Comparison of ENCODE assay signal across 21 cellular contexts in genomic region chrX:153371256-153371655, GRCh38. TPM values are rescaled to one million over a fixed set of nuclear protein-coding genes. Genes with fewer than 3 reads are reported as not detected.
DNase-seq lines count a peak whose midpoint lies in the region; ATAC-seq, FAIRE-seq and TF ChIP-seq lines count a peak whose summit lies in the region.
"Had no signal": no experiment of that assay in that cellular context is flagged by ENCODE, and none has a peak within 500 bp of the region (broad histone marks: within the 10 kb centered on the region; RNA-seq: fewer than 3 reads in every experiment).

No MANE protein-coding gene starts in this region.

- no TSS peak for BruUV-seq in endothelial cell of umbilical vein (replicated peaks; lab: Mats Ljungman, UMichigan)

- H3K4me3 ChIP-seq in adrenal gland (no peak overlapping the region), endothelial cell of umbilical vein (replicated peaks in 1 of 3; ENCODE audit: insufficient read depth in 1 of 3, low read depth in 1 of 3, low read length in 3 of 3) (no peak overlapping the region), neuronal stem cell (ENCODE audit: low read length in 2 of 2) (no peak overlapping the region), breast epithelium (no peak overlapping the region)
- H3K4me3 ChIP-seq: BLaER1, GM12878 had no signal

- no peak overlapping the region for H3K27ac Mint-ChIP-seq in effector memory CD8-positive, alpha-beta T cell

- H3K4me1 ChIP-seq in adrenal gland (replicated peaks in 1 of 2) (peaks cover 3 to 47% of the 10 kb centered on the region in 2 donors), endothelial cell of umbilical vein (ENCODE audit: control insufficient read depth, extremely low read depth, insufficient read depth, low read length) (no peaks in the 10 kb centered on the region), neuronal stem cell (ENCODE audit: control insufficient read depth in 2 of 2, insufficient read depth in 1 of 2, low read depth in 1 of 2, low read length in 2 of 2) (no peaks in the 10 kb centered on the region), breast epithelium (no peaks in the 10 kb centered on the region)

- H3K14ac ChIP-seq in neuronal stem cell (ENCODE audit: low read length): no peak overlapping the region

- DNase-seq in GM12891 (ENCODE audit: insufficient read length, low spot score) (no peak), adrenal gland (peak in 3 of 7 donors; percentile 38 to 63 (median 62)), endothelial cell of umbilical vein (ENCODE audit: low read depth, low spot score) (no peak), neuronal stem cell (ENCODE audit: low spot score) (no peak), NCI-H128 (lab: John Stamatoyannopoulos, UW; ENCODE audit: unreplicated experiment) (no peak), breast epithelium (ENCODE audit: low spot score in 2 of 2) (no peak)
- DNase-seq in effector memory CD8-positive, alpha-beta T cell: no peak
- DNase-seq: CD8-positive, alpha-beta memory T cell; DMS79 treated with DMSO at 0.1 percent for 48 hours; GOT3; KBM-7; NCI-H146; NCI-H2081; NCI-H2227 treated with DMSO at 0.1 percent for 48 hours; NCI-H524 had no signal

- H3K36me3 ChIP-seq in adrenal gland (replicated peaks in 1 of 2) (no peaks in the 10 kb centered on the region), endothelial cell of umbilical vein (ENCODE audit: control insufficient read depth in 2 of 2, extremely low read depth in 1 of 2, insufficient read depth in 2 of 2, low read length in 2 of 2) (no peaks in the 10 kb centered on the region), neuronal stem cell (replicated peaks in 1 of 2; ENCODE audit: control insufficient read depth in 2 of 2, insufficient read depth in 2 of 2, low read length in 2 of 2) (no peaks in the 10 kb centered on the region), breast epithelium (no peaks in the 10 kb centered on the region)
- H3K36me3 ChIP-seq: BLaER1 had no signal

- intact Hi-C loops in adrenal gland (cut with DNase I) (no loop called here), endothelial cell of umbilical vein (cut with micrococcal nuclease) (no loop called here), breast epithelium (cut with DNase I; ENCODE audit: low total_unique reads) (no loop called here)

- no peaks in the 10 kb centered on the region for H3K4me1 Mint-ChIP-seq in effector memory CD8-positive, alpha-beta T cell (ENCODE audit: low read depth in 2 of 2)
- H3K4me1 Mint-ChIP-seq: CD8-positive, alpha-beta memory T cell had no signal

- H3K9me3 Mint-ChIP-seq in effector memory CD8-positive, alpha-beta T cell: no peaks in the 10 kb centered on the region
- H3K9me3 Mint-ChIP-seq: CD8-positive, alpha-beta memory T cell had no signal

- H3K4ac ChIP-seq in neuronal stem cell (ENCODE audit: low read length): no peak overlapping the region

- H3K27me3 ChIP-seq in adrenal gland: no peaks in the 10 kb centered on the region
- peaks cover 0 to 2% of the 10 kb centered on the region in 2 experiments for H3K27me3 ChIP-seq in endothelial cell of umbilical vein (ENCODE audit: control insufficient read depth in 2 of 2, insufficient read depth in 2 of 2, low read length in 2 of 2)
- peaks cover 0 to 31% (median 0%) of the 10 kb centered on the region in 3 experiments for H3K27me3 ChIP-seq in neuronal stem cell (ENCODE audit: control insufficient read depth in 3 of 3, insufficient read depth in 3 of 3, low read depth in 1 of 3, low read length in 3 of 3)
- peaks cover 0 to 40% of the 10 kb centered on the region in 2 donors for H3K27me3 ChIP-seq in breast epithelium

- no peak overlapping the region for H2BK12ac ChIP-seq in neuronal stem cell (ENCODE audit: low read length)

- no peaks in the 10 kb centered on the region for H4K20me1 ChIP-seq in endothelial cell of umbilical vein (replicated peaks; ENCODE audit: control insufficient read depth, extremely low read depth, insufficient read depth, low read length)

- H3K4me2 ChIP-seq in endothelial cell of umbilical vein (ENCODE audit: insufficient read depth, low read length): no peak overlapping the region
- H3K4me2 ChIP-seq in neuronal stem cell (ENCODE audit: insufficient read depth, low read length, poor library complexity, severe bottlenecking): no peak overlapping the region
- H3K4me2 ChIP-seq: BLaER1 had no signal

- TF ChIP-seq POLR2A in GM12891 (IDR thresholded peaks at IDR 0.05; ENCODE audit: low read depth, low read length) (no peak), adrenal gland (IDR thresholded peaks at IDR 0.05) (no peak), endothelial cell of umbilical vein (IDR thresholded peaks at IDR 0.05; ENCODE audit: low read depth, low read length) (no peak), breast epithelium (IDR thresholded peaks at IDR 0.05) (no peak)

- 15 to 44% (median 29%) methylated on average over 3 of the region's 3 CpGs for WGBS in adrenal gland, 4 donors
- WGBS in neuronal stem cell (ENCODE audit: extremely low coverage in 2 of 2, insufficient read length in 2 of 2, insufficient replicate concordance in 1 of 2), 2 donors: no CpG with 5 or more reads among the region's 3 CpGs

- no peak overlapping the region for H3K23ac ChIP-seq in neuronal stem cell (ENCODE audit: low read depth, low read length, poor library complexity)

- TF ChIP-seq CTCF in adrenal gland (IDR thresholded peaks at IDR 0.05): no peak
- no peak for TF ChIP-seq CTCF in endothelial cell of umbilical vein (IDR thresholded peaks at IDR 0.05; ENCODE audit: extremely low read depth in 1 of 2, insufficient read depth in 1 of 2, low read depth in 1 of 2, low read length in 2 of 2)
- no peak for TF ChIP-seq CTCF in breast epithelium (IDR thresholded peaks at IDR 0.05)

- H2BK120ac ChIP-seq in neuronal stem cell (ENCODE audit: low read depth, low read length): no peak overlapping the region

- CTCF ChIA-PET in endothelial cell of umbilical vein (lab: Charles Lee): no interaction called here

- peaks cover 11 to 13% of the 10 kb centered on the region in 2 donors for H3K27me3 Mint-ChIP-seq in effector memory CD8-positive, alpha-beta T cell

- dilution Hi-C loops in endothelial cell of umbilical vein (cut with MboI; ENCODE audit: extremely low pct_ligation_motif_present, low sequenced_read_pairs): no loop called here

- H3K18ac ChIP-seq in neuronal stem cell (ENCODE audit: low read length): no peak overlapping the region

- H3K9me3 ChIP-seq in adrenal gland (replicated peaks in 1 of 3) (no peaks in the 10 kb centered on the region), endothelial cell of umbilical vein (replicated peaks; ENCODE audit: control insufficient read depth, insufficient read depth, low read length) (no peaks in the 10 kb centered on the region), neuronal stem cell (replicated peaks in 1 of 2; ENCODE audit: control insufficient read depth in 2 of 2, insufficient read depth in 1 of 2, low read depth in 1 of 2, low read length in 2 of 2) (no peaks in the 10 kb centered on the region), breast epithelium (peaks cover 3 to 4% of the 10 kb centered on the region in 2 donors)
- H3K9me3 ChIP-seq: BLaER1 had no signal

- H3K9me1 ChIP-seq in endothelial cell of umbilical vein (replicated peaks; ENCODE audit: control insufficient read depth, extremely low read depth, insufficient read depth, low read length): no peaks in the 10 kb centered on the region

- H3K79me1 ChIP-seq in neuronal stem cell (ENCODE audit: low read depth, low read length): no peaks in the 10 kb centered on the region

- H3K27ac ChIP-seq in adrenal gland: peak overlapping the region in 4 of 5 donors; percentile 26 to 74 (median 56)
- H3K27ac ChIP-seq in endothelial cell of umbilical vein (ENCODE audit: insufficient read depth, low read depth, low read length): no peak overlapping the region
- H3K27ac ChIP-seq in neuronal stem cell (replicated peaks; ENCODE audit: low read length): no peak overlapping the region
- H3K27ac ChIP-seq in breast epithelium: no peak overlapping the region
- H3K27ac ChIP-seq: BLaER1 had no signal

- POLR2A ChIA-PET in endothelial cell of umbilical vein (lab: Charles Lee): no interaction called here

- H2AFZ ChIP-seq in endothelial cell of umbilical vein (ENCODE audit: low read depth, low read length) (no peak overlapping the region), neuronal stem cell (ENCODE audit: low read length) (peak overlapping the region; percentile 41)

- H2BK5ac ChIP-seq in neuronal stem cell (ENCODE audit: low read length): no peak overlapping the region

- H4K8ac ChIP-seq in neuronal stem cell (ENCODE audit: low read depth, low read length): no peak overlapping the region

- no peak overlapping the region for H2BK15ac ChIP-seq in neuronal stem cell (ENCODE audit: low read length)

- no peak overlapping the region for H3K4me3 Mint-ChIP-seq in effector memory CD8-positive, alpha-beta T cell
- H3K4me3 Mint-ChIP-seq: CD8-positive, alpha-beta memory T cell had no signal

- FAIRE-seq in GM12891 (lab: Jason Lieb, UNC) (peak; percentile 5), endothelial cell of umbilical vein (lab: Jason Lieb, UNC) (peak; percentile 35)
- FAIRE-seq: A204.1, G401.6, GM12878 had no signal

- H2AK5ac ChIP-seq in neuronal stem cell (ENCODE audit: low read depth, low read length): no peak overlapping the region

- no peak for ATAC-seq in GM18498 (IDR thresholded peaks at IDR 0.05; ENCODE audit: unreplicated experiment)
- ATAC-seq in effector memory CD8-positive, alpha-beta T cell (replicated peaks): no peak
- ATAC-seq: GM12878, Panc1 had no signal

- no peaks in the 10 kb centered on the region for H3K79me2 ChIP-seq in endothelial cell of umbilical vein (ENCODE audit: control insufficient read depth, insufficient read depth, low read length)

- peaks cover 3% of the 10 kb centered on the region for H3K36me3 Mint-ChIP-seq in effector memory CD8-positive, alpha-beta T cell (ENCODE audit: insufficient read depth)
- H3K36me3 Mint-ChIP-seq: CD8-positive, alpha-beta memory T cell had no signal

- H4K91ac ChIP-seq in neuronal stem cell (ENCODE audit: low read depth, low read length, poor library complexity): no peak overlapping the region

- H3K9ac ChIP-seq in endothelial cell of umbilical vein (replicated peaks; ENCODE audit: extremely low read depth, insufficient read depth, low read length) (no peak overlapping the region), neuronal stem cell (ENCODE audit: low read depth, low read length, poor library complexity) (no peak overlapping the region)
- H3K9ac ChIP-seq: BLaER1 had no signal

RNA-seq across cellular contexts. Expression of gene PNMA6E, which starts 29.9 kb away (rescaled TPM):
- polyA plus RNA-seq in GM12891 (2012; ENCODE audit: low read depth, missing spikeins): not detected
- total RNA-seq in adrenal gland (under 1 TPM in 5 of 8 donors, not detected in 3; 0.07 to 0.27 (median 0.13) TPM), endothelial cell of umbilical vein (not detected in 2 replicates), breast epithelium (not detected)
- polyA plus RNA-seq in adrenal gland (under 1 TPM in 2 of 3 donors, not detected in 1; 0.16 to 0.20 TPM), endothelial cell of umbilical vein (not detected in 2 replicates)
- polyA plus RNA-seq in endothelial cell of umbilical vein (2011; cell fraction: cytosol; rRNA removed): not detected in 2 replicates
- polyA plus RNA-seq in endothelial cell of umbilical vein (2011; cell fraction: nucleus; rRNA removed): not detected in 2 replicates
- not detected in 2 replicates for polyA plus RNA-seq in endothelial cell of umbilical vein (2012)
- not detected in 2 replicates for polyA minus RNA-seq in endothelial cell of umbilical vein
- polyA minus RNA-seq in endothelial cell of umbilical vein (2011; cell fraction: cytosol; rRNA and poly(A)+ RNA removed): not detected
- polyA minus RNA-seq in endothelial cell of umbilical vein (2011; cell fraction: nucleus; rRNA and poly(A)+ RNA removed): not detected in 2 replicates
- not detected for polyA plus RNA-seq in neuronal stem cell (2013, experiment 1 of 2)
- not detected for polyA plus RNA-seq in neuronal stem cell (2013, experiment 2 of 2)
- total RNA-seq: CD8-positive, alpha-beta memory T cell; GM12878 had no signal
- polyA plus RNA-seq: CD8-positive, alpha-beta memory T cell; GM12878 had no signal

RNA-seq across cellular contexts. Expression of gene ZNF275, which starts 37.3 kb away (rescaled TPM):
- polyA plus RNA-seq in GM12891 (2012; ENCODE audit: low read depth, missing spikeins): 5.5 TPM
- total RNA-seq in adrenal gland (100 to 1,000 TPM in 5 of 8 donors, 10 to 100 TPM in 3; 73.2 to 252 (median 124) TPM), endothelial cell of umbilical vein (8.5 and 11.0 TPM in 2 replicates), breast epithelium (10 to 100 TPM in 2 of 3 donors, 1 to 10 TPM in 1; 8.3 to 13.3 (median 12.8) TPM)
- polyA plus RNA-seq in adrenal gland (100 to 1,000 TPM in 1 of 3 donors, 10 to 100 TPM in 2; 22.8 to 216 (median 47.3) TPM), endothelial cell of umbilical vein (9.7 and 10.3 TPM in 2 replicates)
- 6.1 TPM in 2 replicates for polyA plus RNA-seq in endothelial cell of umbilical vein (2011; cell fraction: cytosol; rRNA removed)
- polyA plus RNA-seq in endothelial cell of umbilical vein (2011; cell fraction: nucleus; rRNA removed): 15.9 and 16.5 TPM in 2 replicates
- polyA plus RNA-seq in endothelial cell of umbilical vein (2012): 6.4 and 8.3 TPM in 2 replicates
- polyA minus RNA-seq in endothelial cell of umbilical vein: 15.1 and 16.6 TPM in 2 replicates
- polyA minus RNA-seq in endothelial cell of umbilical vein (2011; cell fraction: cytosol; rRNA and poly(A)+ RNA removed): 3.9 TPM
- 8.3 and 10.0 TPM in 2 replicates for polyA minus RNA-seq in endothelial cell of umbilical vein (2011; cell fraction: nucleus; rRNA and poly(A)+ RNA removed)
- 6.8 TPM for polyA plus RNA-seq in neuronal stem cell (2013, experiment 1 of 2)
- polyA plus RNA-seq in neuronal stem cell (2013, experiment 2 of 2): 7.2 TPM

RNA-seq across cellular contexts. Expression of gene ZFP92, which starts 40.0 kb away (rescaled TPM):
- polyA plus RNA-seq in GM12891 (2012; ENCODE audit: low read depth, missing spikeins): 0.78 TPM
- total RNA-seq in adrenal gland (1 to 10 TPM; 2.6 to 7.5 (median 4.3) TPM), endothelial cell of umbilical vein (1.2 TPM in 2 replicates), breast epithelium (1 to 10 TPM in 2 of 3 donors, under 1 TPM in 1; 0.29 to 1.6 (median 1.3) TPM)
- polyA plus RNA-seq in adrenal gland (1 to 10 TPM in 1 of 3 donors, under 1 TPM in 2; 0.71 to 4.2 (median 0.97) TPM), endothelial cell of umbilical vein (0.36 and 0.43 TPM in 2 replicates)
- 0.26 and 0.37 TPM in 2 replicates for polyA plus RNA-seq in endothelial cell of umbilical vein (2011; cell fraction: cytosol; rRNA removed)
- 0.94 and 1.0 TPM in 2 replicates for polyA plus RNA-seq in endothelial cell of umbilical vein (2011; cell fraction: nucleus; rRNA removed)
- polyA plus RNA-seq in endothelial cell of umbilical vein (2012): 1.4 and 1.8 TPM in 2 replicates
- polyA minus RNA-seq in endothelial cell of umbilical vein: 0.56 and 0.96 TPM in 2 replicates
- polyA minus RNA-seq in endothelial cell of umbilical vein (2011; cell fraction: cytosol; rRNA and poly(A)+ RNA removed): not detected
- polyA minus RNA-seq in endothelial cell of umbilical vein (2011; cell fraction: nucleus; rRNA and poly(A)+ RNA removed): 0.82 TPM in 2 replicates
- polyA plus RNA-seq in neuronal stem cell (2013, experiment 1 of 2): 0.15 TPM
- 0.11 TPM for polyA plus RNA-seq in neuronal stem cell (2013, experiment 2 of 2)

RNA-seq across cellular contexts. Expression of gene PNMA6F, which starts 49.7 kb away (rescaled TPM):
- polyA plus RNA-seq in GM12891 (2012; ENCODE audit: low read depth, missing spikeins): not detected
- total RNA-seq in adrenal gland (under 1 TPM in 4 of 8 donors, not detected in 4; 0.14 to 0.54 (median 0.32) TPM), endothelial cell of umbilical vein (not detected in 2 replicates), breast epithelium (not detected)
- polyA plus RNA-seq in adrenal gland (1 to 10 TPM in 1 of 3 donors, under 1 TPM in 2; 0.30 to 1.1 (median 0.40) TPM), endothelial cell of umbilical vein (not detected in 2 replicates)
- polyA plus RNA-seq in endothelial cell of umbilical vein (2011; cell fraction: cytosol; rRNA removed): not detected in 2 replicates
- not detected in 2 replicates for polyA plus RNA-seq in endothelial cell of umbilical vein (2011; cell fraction: nucleus; rRNA removed)
- not detected in 2 replicates for polyA plus RNA-seq in endothelial cell of umbilical vein (2012)
- polyA minus RNA-seq in endothelial cell of umbilical vein: not detected in 2 replicates
- not detected for polyA minus RNA-seq in endothelial cell of umbilical vein (2011; cell fraction: cytosol; rRNA and poly(A)+ RNA removed)
- not detected in 2 replicates for polyA minus RNA-seq in endothelial cell of umbilical vein (2011; cell fraction: nucleus; rRNA and poly(A)+ RNA removed)
- polyA plus RNA-seq in neuronal stem cell (2013, experiment 1 of 2): 0.20 TPM
- 0.25 TPM for polyA plus RNA-seq in neuronal stem cell (2013, experiment 2 of 2)
- total RNA-seq: CD8-positive, alpha-beta memory T cell; GM12878 had no signal
- polyA plus RNA-seq: CD8-positive, alpha-beta memory T cell; GM12878 had no signal

Comparison
In these comparisons a context has a peak if more than half of its experiments do, and no peak if none do; other contexts are left out.
1. H3K27ac ChIP-seq: peak in adrenal gland (4 of 5); none in endothelial cell of umbilical vein (single experiment), neuronal stem cell (single experiment) and breast epithelium (0 of 2).